ENCODE assay signal across 7 cellular contexts in the genomic region with DNA sequence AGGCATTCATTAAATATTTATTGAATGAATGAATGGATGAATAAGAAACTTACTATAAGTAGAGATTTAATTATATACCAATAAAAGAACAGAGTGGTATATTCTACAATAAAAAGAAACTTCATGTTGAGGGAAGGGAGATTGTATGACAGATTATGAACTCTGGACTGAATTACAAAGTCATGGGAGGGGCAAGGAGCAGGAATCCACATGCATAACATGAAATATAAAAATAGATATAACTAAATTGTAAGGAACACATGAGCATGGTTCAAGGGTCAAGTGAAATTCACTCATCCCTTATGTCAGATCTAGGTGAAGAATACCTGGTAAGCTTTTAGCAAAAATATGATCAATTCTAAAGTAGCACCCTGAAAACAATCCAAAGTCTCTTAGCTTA.
"Had no signal": no experiment of that assay in that cellular context is flagged by ENCODE, and none has a peak within 500 bp of the region (broad histone marks: within the 10 kb centered on the region; RNA-seq: fewer than 3 reads in every experiment).

No MANE protein-coding gene starts in this region.

- FAIRE-seq: HepG2, HTR-8/SVneo, K562 had no signal

- H3K27ac ChIP-seq: HL-60 had no signal

- ATAC-seq: HepG2, K562 had no signal

- H3K4me3 ChIP-seq: K562 had no signal

- DNase-seq: IMR-90, KBM-7, KG1 had no signal
